1 cellular context compared by ENCODE assay signal in the genomic region with DNA sequence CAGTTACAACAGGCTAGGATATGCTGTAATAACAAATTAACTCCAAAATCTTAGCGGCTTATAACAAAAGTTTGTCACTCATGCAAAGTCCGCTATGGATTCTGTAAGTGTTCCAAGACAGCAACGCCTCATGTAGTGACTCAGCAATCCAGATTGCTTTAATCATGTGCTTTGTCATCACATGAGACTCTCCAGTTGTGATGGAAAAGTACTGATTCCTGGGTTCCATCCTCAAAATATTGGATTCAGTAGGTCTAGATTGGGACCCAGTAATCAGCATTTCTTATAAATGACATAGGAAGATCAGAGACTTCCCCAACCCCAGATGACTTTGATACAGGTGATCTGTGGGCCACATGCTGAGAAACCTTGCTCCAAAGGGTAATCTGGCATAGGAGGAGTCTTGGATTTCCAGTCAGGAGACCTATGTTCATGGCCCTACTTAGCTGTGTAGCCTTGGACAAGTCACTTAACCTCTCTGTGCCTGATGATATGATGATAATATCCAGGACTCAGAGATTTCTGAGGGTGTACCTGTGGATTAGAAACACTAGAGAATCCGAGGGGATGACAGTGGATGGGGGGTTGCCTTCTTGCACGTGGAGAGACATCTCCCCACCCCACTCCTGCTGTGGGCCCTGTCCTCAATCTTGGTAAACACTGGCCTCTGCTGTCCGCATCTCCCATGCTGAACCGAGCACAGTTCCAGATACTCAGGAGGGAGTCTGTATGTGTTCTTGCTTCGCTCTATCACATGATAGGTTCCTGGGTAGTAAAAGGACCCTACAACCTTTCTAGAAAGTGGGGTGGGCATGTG.
TF ChIP-seq lines count a peak whose summit lies in the region.

No MANE protein-coding gene starts in this region.

TF ChIP-seq in K562, 482 proteins besides CTCF, POLR2A, EP300 and RAD21 (continued from another document and continues in another):
- TF ChIP-seq RBBP5 (IDR thresholded peaks at IDR 0.05; ENCODE audit: borderline replicate concordance, insufficient read depth, low read length, poor library complexity, severe bottlenecking) (no peak), ZNF146 (CRISPR knock-in tag; IDR thresholded peaks at IDR 0.05; ENCODE audit: unreplicated experiment) (no peak), NUFIP1 (IDR thresholded peaks at IDR 0.05; ENCODE audit: partially characterized antibody) (no peak), ZNF212 (CRISPR knock-in tag; IDR thresholded peaks at IDR 0.05) (no peak), ARNT (IDR thresholded peaks at IDR 0.05) (no peak), BCL6 (CRISPR knock-in tag; IDR thresholded peaks at IDR 0.05) (no peak), MEF2D (tag; conservative IDR thresholded peaks at IDR 0.05; ENCODE audit: low read depth) (no peak), SOX6 (IDR thresholded peaks at IDR 0.05) (no peak), SMARCB1 (IDR thresholded peaks at IDR 0.05; ENCODE audit: insufficient read length, low read depth) (no peak), SIN3A (IDR thresholded peaks at IDR 0.05; ENCODE audit: borderline replicate concordance in 2 of 2, control insufficient read depth in 1 of 2, low read depth in 2 of 2, low read length in 2 of 2) (no peak), HDAC3 (IDR thresholded peaks at IDR 0.05; ENCODE audit: borderline replicate concordance, partially characterized antibody) (no peak), ELF1 (tag; IDR thresholded peaks at IDR 0.05) (no peak), PPARD (CRISPR knock-in tag; IDR thresholded peaks at IDR 0.05) (no peak), U2AF2 (optimal IDR thresholded peaks at IDR 0.05; ENCODE audit: low read depth, low read length) (no peak), ZNF12 (CRISPR knock-in tag; IDR thresholded peaks at IDR 0.05) (no peak), EP400 (IDR thresholded peaks at IDR 0.05) (no peak), CXXC5 (CRISPR knock-in tag; IDR thresholded peaks at IDR 0.05) (no peak), NFE2L1 (tag; IDR thresholded peaks at IDR 0.05; ENCODE audit: borderline replicate concordance, low read depth) (peak; percentile 88), HNRNPK (IDR thresholded peaks at IDR 0.05; ENCODE audit: low read depth, low read length, poor library complexity, severe bottlenecking) (no peak), ESRRA (IDR thresholded peaks at IDR 0.05; ENCODE audit: borderline replicate concordance, low read depth) (no peak), IFI16 (CRISPR knock-in tag; IDR thresholded peaks at IDR 0.05) (no peak), FOXJ2 (tag; IDR thresholded peaks at IDR 0.05) (peak; percentile 68; the same call in 1 of the 2 replicates), MECOM (CRISPR knock-in tag; IDR thresholded peaks at IDR 0.05) (no peak), RB1 (IDR thresholded peaks at IDR 0.05; ENCODE audit: low read depth) (no peak), ARID1B (IDR thresholded peaks at IDR 0.05) (peak; percentile 36; the same call in 1 of the 2 replicates), ZNF121 (CRISPR knock-in tag; conservative IDR thresholded peaks at IDR 0.05) (no peak), MCM7 (IDR thresholded peaks at IDR 0.05) (no peak), SAFB2 (IDR thresholded peaks at IDR 0.05; ENCODE audit: borderline replicate concordance, low read depth, low read length, severe bottlenecking) (no peak), CBFA2T3 (IDR thresholded peaks at IDR 0.05) (peak; percentile 91)
- TF ChIP-seq, protein P1, sequence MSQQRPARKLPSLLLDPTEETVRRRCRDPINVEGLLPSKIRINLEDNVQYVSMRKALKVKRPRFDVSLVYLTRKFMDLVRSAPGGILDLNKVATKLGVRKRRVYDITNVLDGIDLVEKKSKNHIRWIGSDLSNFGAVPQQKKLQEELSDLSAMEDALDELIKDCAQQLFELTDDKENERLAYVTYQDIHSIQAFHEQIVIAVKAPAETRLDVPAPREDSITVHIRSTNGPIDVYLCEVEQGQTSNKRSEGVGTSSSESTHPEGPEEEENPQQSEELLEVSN (IDR thresholded peaks at IDR 0.05; ENCODE audit: borderline replicate concordance in 1 of 2, extremely low read depth in 1 of 2, insufficient read depth in 1 of 2, insufficient read length in 1 of 2, low read depth in 1 of 2, low read length in 1 of 2, poor library complexity in 1 of 2, severe bottlenecking in 1 of 2): no peak
- TF ChIP-seq, protein P2, sequence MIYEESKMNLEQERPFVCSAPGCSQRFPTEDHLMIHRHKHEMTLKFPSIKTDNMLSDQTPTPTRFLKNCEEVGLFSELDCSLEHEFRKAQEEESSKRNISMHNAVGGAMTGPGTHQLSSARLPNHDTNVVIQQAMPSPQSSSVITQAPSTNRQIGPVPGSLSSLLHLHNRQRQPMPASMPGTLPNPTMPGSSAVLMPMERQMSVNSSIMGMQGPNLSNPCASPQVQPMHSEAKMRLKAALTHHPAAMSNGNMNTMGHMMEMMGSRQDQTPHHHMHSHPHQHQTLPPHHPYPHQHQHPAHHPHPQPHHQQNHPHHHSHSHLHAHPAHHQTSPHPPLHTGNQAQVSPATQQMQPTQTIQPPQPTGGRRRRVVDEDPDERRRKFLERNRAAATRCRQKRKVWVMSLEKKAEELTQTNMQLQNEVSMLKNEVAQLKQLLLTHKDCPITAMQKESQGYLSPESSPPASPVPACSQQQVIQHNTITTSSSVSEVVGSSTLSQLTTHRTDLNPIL (CRISPR knock-in tag; IDR thresholded peaks at IDR 0.05): no peak
- TF ChIP-seq, protein P3, sequence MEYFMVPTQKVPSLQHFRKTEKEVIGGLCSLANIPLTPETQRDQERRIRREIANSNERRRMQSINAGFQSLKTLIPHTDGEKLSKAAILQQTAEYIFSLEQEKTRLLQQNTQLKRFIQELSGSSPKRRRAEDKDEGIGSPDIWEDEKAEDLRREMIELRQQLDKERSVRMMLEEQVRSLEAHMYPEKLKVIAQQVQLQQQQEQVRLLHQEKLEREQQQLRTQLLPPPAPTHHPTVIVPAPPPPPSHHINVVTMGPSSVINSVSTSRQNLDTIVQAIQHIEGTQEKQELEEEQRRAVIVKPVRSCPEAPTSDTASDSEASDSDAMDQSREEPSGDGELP (CRISPR knock-in tag; IDR thresholded peaks at IDR 0.05; ENCODE audit: borderline replicate concordance): no peak
- TF ChIP-seq, protein P4, sequence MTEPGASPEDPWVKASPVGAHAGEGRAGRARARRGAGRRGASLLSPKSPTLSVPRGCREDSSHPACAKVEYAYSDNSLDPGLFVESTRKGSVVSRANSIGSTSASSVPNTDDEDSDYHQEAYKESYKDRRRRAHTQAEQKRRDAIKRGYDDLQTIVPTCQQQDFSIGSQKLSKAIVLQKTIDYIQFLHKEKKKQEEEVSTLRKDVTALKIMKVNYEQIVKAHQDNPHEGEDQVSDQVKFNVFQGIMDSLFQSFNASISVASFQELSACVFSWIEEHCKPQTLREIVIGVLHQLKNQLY (CRISPR knock-in tag; conservative IDR thresholded peaks at IDR 0.05): no peak
- TF ChIP-seq, protein P5, sequence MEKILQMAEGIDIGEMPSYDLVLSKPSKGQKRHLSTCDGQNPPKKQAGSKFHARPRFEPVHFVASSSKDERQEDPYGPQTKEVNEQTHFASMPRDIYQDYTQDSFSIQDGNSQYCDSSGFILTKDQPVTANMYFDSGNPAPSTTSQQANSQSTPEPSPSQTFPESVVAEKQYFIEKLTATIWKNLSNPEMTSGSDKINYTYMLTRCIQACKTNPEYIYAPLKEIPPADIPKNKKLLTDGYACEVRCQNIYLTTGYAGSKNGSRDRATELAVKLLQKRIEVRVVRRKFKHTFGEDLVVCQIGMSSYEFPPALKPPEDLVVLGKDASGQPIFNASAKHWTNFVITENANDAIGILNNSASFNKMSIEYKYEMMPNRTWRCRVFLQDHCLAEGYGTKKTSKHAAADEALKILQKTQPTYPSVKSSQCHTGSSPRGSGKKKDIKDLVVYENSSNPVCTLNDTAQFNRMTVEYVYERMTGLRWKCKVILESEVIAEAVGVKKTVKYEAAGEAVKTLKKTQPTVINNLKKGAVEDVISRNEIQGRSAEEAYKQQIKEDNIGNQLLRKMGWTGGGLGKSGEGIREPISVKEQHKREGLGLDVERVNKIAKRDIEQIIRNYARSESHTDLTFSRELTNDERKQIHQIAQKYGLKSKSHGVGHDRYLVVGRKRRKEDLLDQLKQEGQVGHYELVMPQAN (IDR thresholded peaks at IDR 0.05; ENCODE audit: borderline replicate concordance): no peak
- TF ChIP-seq, protein P6, sequence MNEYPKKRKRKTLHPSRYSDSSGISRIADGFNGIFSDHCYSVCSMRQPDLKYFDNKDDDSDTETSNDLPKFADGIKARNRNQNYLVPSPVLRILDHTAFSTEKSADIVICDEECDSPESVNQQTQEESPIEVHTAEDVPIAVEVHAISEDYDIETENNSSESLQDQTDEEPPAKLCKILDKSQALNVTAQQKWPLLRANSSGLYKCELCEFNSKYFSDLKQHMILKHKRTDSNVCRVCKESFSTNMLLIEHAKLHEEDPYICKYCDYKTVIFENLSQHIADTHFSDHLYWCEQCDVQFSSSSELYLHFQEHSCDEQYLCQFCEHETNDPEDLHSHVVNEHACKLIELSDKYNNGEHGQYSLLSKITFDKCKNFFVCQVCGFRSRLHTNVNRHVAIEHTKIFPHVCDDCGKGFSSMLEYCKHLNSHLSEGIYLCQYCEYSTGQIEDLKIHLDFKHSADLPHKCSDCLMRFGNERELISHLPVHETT (CRISPR knock-in tag; conservative IDR thresholded peaks at IDR 0.05 in 1 of 2, IDR thresholded peaks at IDR 0.05 in 1 of 2): no peak
- TF ChIP-seq, protein P7, sequence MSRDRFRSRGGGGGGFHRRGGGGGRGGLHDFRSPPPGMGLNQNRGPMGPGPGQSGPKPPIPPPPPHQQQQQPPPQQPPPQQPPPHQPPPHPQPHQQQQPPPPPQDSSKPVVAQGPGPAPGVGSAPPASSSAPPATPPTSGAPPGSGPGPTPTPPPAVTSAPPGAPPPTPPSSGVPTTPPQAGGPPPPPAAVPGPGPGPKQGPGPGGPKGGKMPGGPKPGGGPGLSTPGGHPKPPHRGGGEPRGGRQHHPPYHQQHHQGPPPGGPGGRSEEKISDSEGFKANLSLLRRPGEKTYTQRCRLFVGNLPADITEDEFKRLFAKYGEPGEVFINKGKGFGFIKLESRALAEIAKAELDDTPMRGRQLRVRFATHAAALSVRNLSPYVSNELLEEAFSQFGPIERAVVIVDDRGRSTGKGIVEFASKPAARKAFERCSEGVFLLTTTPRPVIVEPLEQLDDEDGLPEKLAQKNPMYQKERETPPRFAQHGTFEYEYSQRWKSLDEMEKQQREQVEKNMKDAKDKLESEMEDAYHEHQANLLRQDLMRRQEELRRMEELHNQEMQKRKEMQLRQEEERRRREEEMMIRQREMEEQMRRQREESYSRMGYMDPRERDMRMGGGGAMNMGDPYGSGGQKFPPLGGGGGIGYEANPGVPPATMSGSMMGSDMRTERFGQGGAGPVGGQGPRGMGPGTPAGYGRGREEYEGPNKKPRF (IDR thresholded peaks at IDR 0.05; ENCODE audit: low read depth, low read length): no peak
- TF ChIP-seq, protein P8, sequence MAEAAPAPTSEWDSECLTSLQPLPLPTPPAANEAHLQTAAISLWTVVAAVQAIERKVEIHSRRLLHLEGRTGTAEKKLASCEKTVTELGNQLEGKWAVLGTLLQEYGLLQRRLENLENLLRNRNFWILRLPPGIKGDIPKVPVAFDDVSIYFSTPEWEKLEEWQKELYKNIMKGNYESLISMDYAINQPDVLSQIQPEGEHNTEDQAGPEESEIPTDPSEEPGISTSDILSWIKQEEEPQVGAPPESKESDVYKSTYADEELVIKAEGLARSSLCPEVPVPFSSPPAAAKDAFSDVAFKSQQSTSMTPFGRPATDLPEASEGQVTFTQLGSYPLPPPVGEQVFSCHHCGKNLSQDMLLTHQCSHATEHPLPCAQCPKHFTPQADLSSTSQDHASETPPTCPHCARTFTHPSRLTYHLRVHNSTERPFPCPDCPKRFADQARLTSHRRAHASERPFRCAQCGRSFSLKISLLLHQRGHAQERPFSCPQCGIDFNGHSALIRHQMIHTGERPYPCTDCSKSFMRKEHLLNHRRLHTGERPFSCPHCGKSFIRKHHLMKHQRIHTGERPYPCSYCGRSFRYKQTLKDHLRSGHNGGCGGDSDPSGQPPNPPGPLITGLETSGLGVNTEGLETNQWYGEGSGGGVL (CRISPR knock-in tag; IDR thresholded peaks at IDR 0.05): no peak
- TF ChIP-seq, protein P9, sequence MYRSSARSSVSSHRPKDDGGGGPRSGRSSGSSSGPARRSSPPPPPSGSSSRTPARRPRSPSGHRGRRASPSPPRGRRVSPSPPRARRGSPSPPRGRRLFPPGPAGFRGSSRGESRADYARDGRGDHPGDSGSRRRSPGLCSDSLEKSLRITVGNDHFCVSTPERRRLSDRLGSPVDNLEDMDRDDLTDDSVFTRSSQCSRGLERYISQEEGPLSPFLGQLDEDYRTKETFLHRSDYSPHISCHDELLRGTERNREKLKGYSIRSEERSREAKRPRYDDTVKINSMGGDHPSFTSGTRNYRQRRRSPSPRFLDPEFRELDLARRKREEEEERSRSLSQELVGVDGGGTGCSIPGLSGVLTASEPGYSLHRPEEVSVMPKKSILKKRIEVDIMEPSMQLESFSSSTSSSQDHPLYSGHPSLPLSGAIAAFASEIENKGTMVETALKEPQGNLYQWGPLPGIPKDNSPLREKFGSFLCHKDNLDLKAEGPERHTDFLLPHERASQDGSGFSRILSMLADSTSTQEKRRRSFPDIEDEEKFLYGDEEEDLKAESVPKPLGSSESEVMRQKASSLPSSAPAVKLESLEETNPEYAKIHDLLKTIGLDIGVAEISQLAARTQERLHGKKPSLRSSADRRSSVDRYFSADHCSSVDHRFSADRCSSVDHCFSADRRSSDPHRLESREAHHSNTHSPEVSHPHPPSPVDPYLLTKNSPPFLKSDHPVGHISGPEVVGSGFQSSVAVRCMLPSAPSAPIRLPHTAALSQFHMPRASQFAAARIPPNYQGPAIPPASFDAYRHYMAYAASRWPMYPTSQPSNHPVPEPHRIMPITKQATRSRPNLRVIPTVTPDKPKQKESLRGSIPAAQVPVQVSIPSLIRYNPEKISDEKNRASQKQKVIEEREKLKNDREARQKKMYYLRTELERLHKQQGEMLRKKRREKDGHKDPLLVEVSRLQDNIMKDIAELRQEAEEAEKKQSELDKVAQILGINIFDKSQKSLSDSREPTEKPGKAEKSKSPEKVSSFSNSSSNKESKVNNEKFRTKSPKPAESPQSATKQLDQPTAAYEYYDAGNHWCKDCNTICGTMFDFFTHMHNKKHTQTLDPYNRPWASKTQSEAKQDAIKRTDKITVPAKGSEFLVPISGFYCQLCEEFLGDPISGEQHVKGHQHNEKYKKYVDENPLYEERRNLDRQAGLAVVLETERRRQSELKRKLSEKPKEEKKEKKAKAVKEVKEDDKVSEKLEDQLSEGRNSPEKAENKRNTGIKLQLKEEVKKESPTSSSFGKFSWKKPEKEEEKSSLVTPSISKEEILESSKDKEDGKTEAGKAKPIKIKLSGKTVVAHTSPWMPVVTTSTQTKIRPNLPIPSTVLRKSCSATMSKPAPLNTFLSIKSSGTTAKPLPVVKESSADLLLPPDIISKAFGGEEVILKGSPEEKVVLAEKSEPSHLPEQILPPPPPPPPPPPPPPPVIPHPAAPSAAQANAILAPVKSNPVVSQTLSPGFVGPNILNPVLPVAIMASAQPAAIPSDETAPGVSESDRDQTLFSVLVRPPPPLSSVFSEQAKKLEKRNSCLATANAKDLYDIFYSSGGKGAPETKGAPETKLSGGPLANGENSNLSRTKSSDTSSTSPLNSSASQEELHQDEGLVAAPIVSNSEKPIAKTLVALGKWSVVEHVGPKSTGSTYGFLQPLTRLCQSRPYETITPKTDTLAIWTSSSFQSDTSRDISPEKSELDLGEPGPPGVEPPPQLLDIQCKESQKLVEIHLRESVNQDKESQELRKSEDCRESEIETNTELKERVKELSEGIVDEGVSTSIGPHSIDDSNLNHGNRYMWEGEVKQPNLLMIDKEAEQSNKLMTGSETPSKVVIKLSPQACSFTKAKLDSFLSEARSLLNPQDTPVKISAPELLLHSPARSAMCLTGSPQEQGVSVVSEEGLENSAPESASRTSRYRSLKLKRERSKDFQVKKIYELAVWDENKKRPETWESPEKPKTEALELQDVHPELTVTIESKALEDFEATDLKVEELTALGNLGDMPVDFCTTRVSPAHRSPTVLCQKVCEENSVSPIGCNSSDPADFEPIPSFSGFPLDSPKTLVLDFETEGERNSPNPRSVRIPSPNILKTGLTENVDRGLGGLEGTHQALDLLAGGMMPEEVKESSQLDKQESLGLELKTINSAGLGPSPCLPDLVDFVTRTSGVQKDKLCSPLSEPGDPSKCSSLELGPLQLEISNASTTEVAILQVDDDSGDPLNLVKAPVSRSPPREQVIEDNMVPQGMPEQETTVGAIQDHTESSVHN (IDR thresholded peaks at IDR 0.05; ENCODE audit: borderline replicate concordance in 1 of 2, low read depth in 1 of 2): no peak
